10 cellular contexts compared by ENCODE assay signal in genomic region chr4:40462326-40462725, GRCh38.
DNase-seq lines count a peak whose midpoint lies in the region; ATAC-seq, FAIRE-seq and TF ChIP-seq lines count a peak whose summit lies in the region.
"Had no signal": no experiment of that assay in that cellular context is flagged by ENCODE, and none has a peak within 500 bp of the region (broad histone marks: within the 10 kb centered on the region; RNA-seq: fewer than 3 reads in every experiment).

No MANE protein-coding gene starts in this region.

- H3K27ac ChIP-seq in kidney (ENCODE audit: low read depth in 2 of 2, low read length in 2 of 2), result peak overlapping the region in 1 of 2 donors; percentile 25

- intact Hi-C loops in kidney (cut with DNase I), result no loop called here

- ATAC-seq in GM19025 (IDR thresholded peaks at IDR 0.05; ENCODE audit: low read depth, unreplicated experiment), result peak; percentile 89
- peak; percentile 78 for ATAC-seq in HG02973 (IDR thresholded peaks at IDR 0.05; ENCODE audit: unreplicated experiment)

- H3K36me3 ChIP-seq in GM06990 (ENCODE audit: control insufficient read depth, insufficient read depth, low read length) (peaks cover 6% of the 10 kb centered on the region), MG63 (no peaks in the 10 kb centered on the region), kidney (ENCODE audit: control insufficient read depth in 1 of 2, insufficient read depth in 2 of 2, low read length in 2 of 2) (peaks cover 4 to 9% of the 10 kb centered on the region in 2 donors)

- no peak overlapping the region for H3K9ac ChIP-seq in kidney (ENCODE audit: low read length in 2 of 2)

- H3K27ac Mint-ChIP-seq in T-helper 2 cell treated with Interferon-gamma antibody and Interleukin-4, amounts not matched to agents 5 μg/mL and 100 μg/mL, for 36 hours, result peak overlapping the region; percentile 58

- DNase-seq in GM06990 (ENCODE audit: extremely low read depth, insufficient read length) (peak; percentile 37), NCI-H2227 (lab: John Stamatoyannopoulos, UW; ENCODE audit: unreplicated experiment) (no peak), SHP77 (lab: John Stamatoyannopoulos, UW) (no peak), MG63 (no peak), kidney (no peak)
- no peak for DNase-seq in T-helper 2 cell treated with Interferon-gamma antibody and Interleukin-4, amounts not matched to agents 5 μg/mL and 100 μg/mL, for 36 hours (ENCODE audit: low spot score)
- DNase-seq: activated CD4-positive, alpha-beta T cell treated with anti-CD3 and anti-CD28 coated beads for 48 hours; dermis blood vessel endothelial cell had no signal

- peaks cover 10 to 16% of the 10 kb centered on the region in 2 donors for H3K4me1 ChIP-seq in kidney (ENCODE audit: control insufficient read depth in 1 of 2, insufficient read depth in 1 of 2, low read depth in 1 of 2, low read length in 2 of 2)

- H3K27me3 ChIP-seq in GM06990 (replicated peaks; ENCODE audit: control insufficient read depth, insufficient read depth, low read length), result no peaks in the 10 kb centered on the region
- no peaks in the 10 kb centered on the region for H3K27me3 ChIP-seq in MG63

- H3K4me1 Mint-ChIP-seq in T-helper 2 cell treated with Interferon-gamma antibody and Interleukin-4, amounts not matched to agents 5 μg/mL and 100 μg/mL, for 36 hours (ENCODE audit: low read depth), result peaks cover 27% of the 10 kb centered on the region

- peaks cover 9% of the 10 kb centered on the region for H3K36me3 Mint-ChIP-seq in T-helper 2 cell treated with Interferon-gamma antibody and Interleukin-4, amounts not matched to agents 5 μg/mL and 100 μg/mL, for 36 hours (ENCODE audit: low read depth)

- TF ChIP-seq CTCF in GM06990 (IDR thresholded peaks at IDR 0.05; ENCODE audit: insufficient read depth, low read length, poor library complexity, severe bottlenecking) (peak; percentile 2), kidney (IDR thresholded peaks at IDR 0.05; ENCODE audit: borderline replicate concordance, extremely low read depth, insufficient read depth) (no peak)

- FAIRE-seq in kidney (lab: Jason Lieb, UNC), result no peak

- no peak overlapping the region for H3K4me3 ChIP-seq in GM06990 (replicated peaks; ENCODE audit: low read depth, low read length)
- H3K4me3 ChIP-seq in MG63, result no peak overlapping the region
- H3K4me3 ChIP-seq in kidney (ENCODE audit: low read length in 2 of 2), result no peak overlapping the region

- H3K9me3 Mint-ChIP-seq in T-helper 2 cell treated with Interferon-gamma antibody and Interleukin-4, amounts not matched to agents 5 μg/mL and 100 μg/mL, for 36 hours, result no peaks in the 10 kb centered on the region

- H3K27me3 Mint-ChIP-seq in T-helper 2 cell treated with Interferon-gamma antibody and Interleukin-4, amounts not matched to agents 5 μg/mL and 100 μg/mL, for 36 hours (ENCODE audit: low read depth), result no peaks in the 10 kb centered on the region

- H3K9me3 ChIP-seq in MG63 (no peaks in the 10 kb centered on the region), kidney (ENCODE audit: control insufficient read depth in 1 of 2, low read length in 2 of 2) (no peaks in the 10 kb centered on the region)

- H3K4me3 Mint-ChIP-seq in T-helper 2 cell treated with Interferon-gamma antibody and Interleukin-4, amounts not matched to agents 5 μg/mL and 100 μg/mL, for 36 hours, result no peak overlapping the region
